Comparison of ENCODE assay signal across 16 cellular contexts in genomic region chr17:79547586-79547985, GRCh38.
DNase-seq lines count a peak whose midpoint lies in the region; TF ChIP-seq lines count a peak whose summit lies in the region.
"Had no signal": no experiment of that assay in that cellular context is flagged by ENCODE, and none has a peak within 500 bp of the region (broad histone marks: within the 10 kb centered on the region; RNA-seq: fewer than 3 reads in every experiment).

No MANE protein-coding gene starts in this region.

- no peak overlapping the region for H3K9ac ChIP-seq in Karpas-422 (ENCODE audit: low read length)
- H3K9ac ChIP-seq: BLaER1 treated with 17β-estradiol and CSF1 and Interleukin-3, amounts not matched to agents 10 nM and 100 nM; GM23248 had no signal

- TF ChIP-seq CTCF in chondrocyte (IDR thresholded peaks at IDR 0.05) (no peak), nephron progenitor cell (IDR thresholded peaks at IDR 0.05) (no peak), spleen (IDR thresholded peaks at IDR 0.05 in 8 of 11, conservative IDR thresholded peaks at IDR 0.05 in 3 of 11) (no peak)

- H3K27ac ChIP-seq in spleen (no peak overlapping the region), Karpas-422 (ENCODE audit: low read length) (no peak overlapping the region)
- H3K27ac ChIP-seq: BLaER1 treated with 17β-estradiol and CSF1 and Interleukin-3, amounts not matched to agents 10 nM and 100 nM; GM23248 had no signal

- H3K27me3 Mint-ChIP-seq in chondrocyte (ENCODE audit: low read depth): peaks cover 31% of the 10 kb centered on the region
- peaks cover 26% of the 10 kb centered on the region for H3K27me3 Mint-ChIP-seq in nephron progenitor cell (ENCODE audit: low read depth, poor library complexity)

- no peaks in the 10 kb centered on the region for H3K4me1 ChIP-seq in spleen
- H3K4me1 ChIP-seq in Karpas-422 (ENCODE audit: low read length): no peaks in the 10 kb centered on the region

- DNase-seq in H7 (peak; percentile 32), chondrocyte (ENCODE audit: low spot score) (peak; percentile 51), nephron progenitor cell (no peak), spleen (peak; percentile 62), amniotic stem cell (lab: John Stamatoyannopoulos, UW) (no peak), hypothalamus (lab: John Stamatoyannopoulos, UW) (no peak), Karpas-422 (no peak)
- DNase-seq: ACHN; Calu3; CD4-positive, alpha-beta T cell; DMS79; GM23248; H9 had no signal

- no peaks in the 10 kb centered on the region for H4K20me1 ChIP-seq in Karpas-422 (ENCODE audit: insufficient read depth, low read depth, low read length)
- H4K20me1 ChIP-seq: BLaER1 treated with 17β-estradiol and CSF1 and Interleukin-3, amounts not matched to agents 10 nM and 100 nM had no signal

- H3K79me2 ChIP-seq in Karpas-422 (ENCODE audit: low read length): no peaks in the 10 kb centered on the region

- H3K4me1 Mint-ChIP-seq in chondrocyte (ENCODE audit: low read depth): no peaks in the 10 kb centered on the region
- peaks cover 35% of the 10 kb centered on the region for H3K4me1 Mint-ChIP-seq in nephron progenitor cell

- H2AFZ ChIP-seq in Karpas-422 (ENCODE audit: low read length): no peak overlapping the region
- H2AFZ ChIP-seq: GM23248 had no signal

- H3K9me3 Mint-ChIP-seq in chondrocyte (ENCODE audit: low read depth) (peaks cover 4% of the 10 kb centered on the region), nephron progenitor cell (peaks cover 17% of the 10 kb centered on the region)
- H3K9me3 Mint-ChIP-seq: CD4-positive, alpha-beta T cell had no signal

- 66 to 85% (median 84%) methylated on average over 5 to 10 of the region's 10 CpGs for WGBS in spleen, 5 donors

- no peak overlapping the region for H3K4me2 ChIP-seq in Karpas-422 (ENCODE audit: low read depth, low read length, poor library complexity, severe bottlenecking)
- H3K4me2 ChIP-seq: BLaER1 treated with 17β-estradiol and CSF1 and Interleukin-3, amounts not matched to agents 10 nM and 100 nM had no signal

- no peak for TF ChIP-seq POLR2A in spleen (IDR thresholded peaks at IDR 0.05)

- H3K27me3 ChIP-seq in H7 (ENCODE audit: control insufficient read depth, insufficient read depth, low read length): no peaks in the 10 kb centered on the region
- H3K27me3 ChIP-seq in spleen (replicated peaks in 1 of 7): peaks cover 0 to 57% (median 0%) of the 10 kb centered on the region in 7 donors
- H3K27me3 ChIP-seq in Karpas-422 (ENCODE audit: low read length): no peaks in the 10 kb centered on the region
- H3K27me3 ChIP-seq: BLaER1 treated with 17β-estradiol and CSF1 and Interleukin-3, amounts not matched to agents 10 nM and 100 nM had no signal

- H3K4me3 ChIP-seq in H7 (ENCODE audit: insufficient read depth, low read depth, low read length): no peak overlapping the region
- H3K4me3 ChIP-seq in spleen: no peak overlapping the region
- H3K4me3 ChIP-seq in Karpas-422 (ENCODE audit: low read length): no peak overlapping the region
- H3K4me3 ChIP-seq: BLaER1 treated with 17β-estradiol and CSF1 and Interleukin-3, amounts not matched to agents 10 nM and 100 nM; GM12878; GM23248; K562 had no signal

- H3K9me3 ChIP-seq in spleen (peaks cover 0 to 11% (median 5%) of the 10 kb centered on the region in 8 donors), Karpas-422 (ENCODE audit: low read length) (no peaks in the 10 kb centered on the region)

- intact Hi-C loops in spleen (cut with DNase I; ENCODE audit: low total_unique reads): no loop called here

- H3K36me3 ChIP-seq in H7 (replicated peaks; ENCODE audit: control insufficient read depth, insufficient read depth, low read length): no peaks in the 10 kb centered on the region
- no peaks in the 10 kb centered on the region for H3K36me3 ChIP-seq in spleen
- no peaks in the 10 kb centered on the region for H3K36me3 ChIP-seq in Karpas-422 (ENCODE audit: insufficient read depth, low read length)
- H3K36me3 ChIP-seq: BLaER1 treated with 17β-estradiol and CSF1 and Interleukin-3, amounts not matched to agents 10 nM and 100 nM had no signal

- H3K27ac Mint-ChIP-seq in chondrocyte (ENCODE audit: unreplicated experiment) (no peak overlapping the region), nephron progenitor cell (peak overlapping the region; percentile 13)
- H3K27ac Mint-ChIP-seq: CD4-positive, alpha-beta T cell; H9 had no signal

- H3K4me3 Mint-ChIP-seq in chondrocyte (ENCODE audit: unreplicated experiment): no peak overlapping the region
- no peak overlapping the region for H3K4me3 Mint-ChIP-seq in nephron progenitor cell
- H3K4me3 Mint-ChIP-seq: CD4-positive, alpha-beta T cell; H9 had no signal

- H3K9me2 ChIP-seq in Karpas-422 (replicated peaks; ENCODE audit: insufficient read depth, low read length): no peaks in the 10 kb centered on the region

- H3K36me3 Mint-ChIP-seq in chondrocyte (ENCODE audit: low read depth): no peaks in the 10 kb centered on the region
- H3K36me3 Mint-ChIP-seq in nephron progenitor cell (ENCODE audit: low read depth): no peaks in the 10 kb centered on the region

Comparison
In these comparisons a context has a peak if more than half of its experiments do, and no peak if none do; other contexts are left out.
1. DNase-seq: peak in H7 (single experiment), chondrocyte (single experiment) and spleen (single experiment); none in nephron progenitor cell (single experiment), amniotic stem cell (single experiment), hypothalamus (0 of 51) and Karpas-422 (single experiment).